17 cellular contexts compared by ENCODE assay signal in genomic region chr4:172786039-172786792, GRCh38.
DNase-seq lines count a peak whose midpoint lies in the region; ATAC-seq and TF ChIP-seq lines count a peak whose summit lies in the region.
"Had no signal": no experiment of that assay in that cellular context is flagged by ENCODE, and none has a peak within 500 bp of the region (broad histone marks: within the 10 kb centered on the region; RNA-seq: fewer than 3 reads in every experiment).

No MANE protein-coding gene starts in this region.

- H3K4me1 ChIP-seq in neuron (ENCODE audit: insufficient read depth, low read length): peaks cover 3% of the 10 kb centered on the region

- H3K4me3 ChIP-seq in choroid plexus epithelial cell (ENCODE audit: low read depth, low read length) (no peak overlapping the region), neuron (ENCODE audit: low read length) (no peak overlapping the region), WERI-Rb-1 (ENCODE audit: low read depth, low read length) (no peak overlapping the region)

- no peaks in the 10 kb centered on the region for H3K27me3 ChIP-seq in neuron (ENCODE audit: insufficient read depth, low read length)
- no peaks in the 10 kb centered on the region for H3K27me3 ChIP-seq in WERI-Rb-1 (ENCODE audit: insufficient read depth, low read depth, severe bottlenecking)
- H3K27me3 ChIP-seq: brain microvascular endothelial cell had no signal

- H3K27ac ChIP-seq in WERI-Rb-1: no peak overlapping the region
- H3K27ac ChIP-seq: brain microvascular endothelial cell had no signal

- H3K9me3 ChIP-seq in neuron (ENCODE audit: low read length): no peaks in the 10 kb centered on the region
- no peaks in the 10 kb centered on the region for H3K9me3 ChIP-seq in WERI-Rb-1 (ENCODE audit: severe bottlenecking)

- no peaks in the 10 kb centered on the region for H3K36me3 ChIP-seq in neuron (ENCODE audit: insufficient read depth, low read length)
- no peaks in the 10 kb centered on the region for H3K36me3 ChIP-seq in WERI-Rb-1
- H3K36me3 ChIP-seq: brain microvascular endothelial cell had no signal

- H2AFZ ChIP-seq in neuron (ENCODE audit: low read depth, low read length): peak overlapping the region; percentile 7

- ATAC-seq in GM18867 (IDR thresholded peaks at IDR 0.05; ENCODE audit: unreplicated experiment) (peak; percentile 46), HG02840 (IDR thresholded peaks at IDR 0.05; ENCODE audit: low FRiP score, unreplicated experiment) (no peak)
- ATAC-seq: Panc1 had no signal

- DNase-seq in MV-4-11 (lab: John Stamatoyannopoulos, UW) (peak; percentile 77), choroid plexus epithelial cell (ENCODE audit: low read depth) (peak; percentile 34), SHP77 (lab: John Stamatoyannopoulos, UW) (no peak), WERI-Rb-1 (no peak)
- DNase-seq: activated CD4-positive, alpha-beta memory T cell treated with anti-CD3 and anti-CD28 coated beads for 36 hours; activated effector memory CD4-positive, alpha-beta T cell treated with Interleukin-2 at 50 U/mL for 16 hours; brain microvascular endothelial cell; CD4-positive, alpha-beta T cell; effector CD8-positive, alpha-beta T cell; GF-D8; kidney; NCI-H1436 treated with DMSO at 0.1 percent for 48 hours; NCI-H446 treated with DMSO at 0.1 percent for 48 hours had no signal

- TF ChIP-seq CTCF in choroid plexus epithelial cell (conservative IDR thresholded peaks at IDR 0.05; ENCODE audit: low read depth, low read length) (no peak), WERI-Rb-1 (IDR thresholded peaks at IDR 0.05; ENCODE audit: low read depth, low read length) (no peak)

Comparison
In these comparisons a context has a peak if more than half of its experiments do, and no peak if none do; other contexts are left out.
1. DNase-seq: peak in MV-4-11 (single experiment) and choroid plexus epithelial cell (single experiment); none in SHP77 (0 of 2) and WERI-Rb-1 (single experiment).